9 cellular contexts compared by ENCODE assay signal in genomic region chr6:27811383-27811782, GRCh38.
DNase-seq lines count a peak whose midpoint lies in the region; ATAC-seq and TF ChIP-seq lines count a peak whose summit lies in the region.
"Had no signal": no experiment of that assay in that cellular context is flagged by ENCODE, and none has a peak within 500 bp of the region (broad histone marks: within the 10 kb centered on the region; RNA-seq: fewer than 3 reads in every experiment).

No MANE protein-coding gene starts in this region.

- peak overlapping the region; percentile 78 for H3K4me3 ChIP-seq in CD8-positive, alpha-beta memory T cell (ENCODE audit: low read length)
- H3K4me3 ChIP-seq in LNCaP clone FGC (ENCODE audit: low read depth, low read length) (peak overlapping the region; percentile 75), aorta (ENCODE audit: low read length in 2 of 2) (no peak overlapping the region)

- POLR2A ChIA-PET in CD8-positive, alpha-beta memory T cell (lab: Charles Lee), result interaction anchor here (0.6 to 9.9 kb wide), 10 partner anchors 11 to 1638 kb away, joined by 3 to 245 read pairs (median 52); a partner anchor contains a TSS

- peaks cover 0 to 4% (median 0%) of the 10 kb centered on the region in 5 donors for H3K9me3 Mint-ChIP-seq in CD8-positive, alpha-beta memory T cell
- no peaks in the 10 kb centered on the region for H3K9me3 Mint-ChIP-seq in activated naive CD8-positive, alpha-beta T cell treated with anti-CD3 and anti-CD28 coated beads, Interleukin-2, amount 50 U/mL, for 24 hours
- no peaks in the 10 kb centered on the region for H3K9me3 Mint-ChIP-seq in mesothelial cell of epicardium

- 80 to 81% methylated on average over 2 of the region's 2 CpGs for WGBS in aorta, 2 donors

- H3K27ac ChIP-seq in CD8-positive, alpha-beta memory T cell (ENCODE audit: low read depth, low read length), result peak overlapping the region; percentile 93
- peak overlapping the region in 1 of 2 donors; percentile 37 for H3K27ac ChIP-seq in aorta (ENCODE audit: low read depth in 1 of 2, low read length in 2 of 2)

- H3K36me3 Mint-ChIP-seq in CD8-positive, alpha-beta memory T cell, result peaks cover 0 to 14% (median 0%) of the 10 kb centered on the region in 3 donors
- peaks cover 5% of the 10 kb centered on the region for H3K36me3 Mint-ChIP-seq in activated naive CD8-positive, alpha-beta T cell treated with anti-CD3 and anti-CD28 coated beads, Interleukin-2, amount 50 U/mL, for 24 hours (ENCODE audit: low read depth)
- H3K36me3 Mint-ChIP-seq in mesothelial cell of epicardium, result no peaks in the 10 kb centered on the region

- H3K4me1 ChIP-seq in CD8-positive, alpha-beta memory T cell (ENCODE audit: insufficient read depth, low read length), result peaks cover 43% of the 10 kb centered on the region
- H3K4me1 ChIP-seq in aorta (ENCODE audit: control insufficient read depth in 1 of 2, insufficient read depth in 2 of 2, low read length in 2 of 2), result peaks cover 2% of the 10 kb centered on the region in 2 donors

- H3K27me3 ChIP-seq in CD8-positive, alpha-beta memory T cell (ENCODE audit: insufficient read depth, low read length, poor library complexity, severe bottlenecking), result no peaks in the 10 kb centered on the region
- H3K27me3 ChIP-seq in aorta (ENCODE audit: control insufficient read depth in 1 of 2, insufficient read depth in 2 of 2, low read length in 1 of 2), result peaks cover 0 to 5% of the 10 kb centered on the region in 2 donors

- no peak for ATAC-seq in activated naive CD8-positive, alpha-beta T cell treated with anti-CD3 and anti-CD28 coated beads, Interleukin-2, amount 50 U/mL, for 24 hours
- ATAC-seq in aorta (ENCODE audit: low FRiP score) (no peak), HG02588 (IDR thresholded peaks at IDR 0.05; ENCODE audit: unreplicated experiment) (no peak)

- no peak for DNase-seq in CD8-positive, alpha-beta memory T cell
- DNase-seq in LNCaP clone FGC (ENCODE audit: low read depth) (no peak), mesothelial cell of epicardium (ENCODE audit: low spot score in 2 of 2, unreplicated experiment in 2 of 2) (no peak), aorta (no peak), posterior vena cava (ENCODE audit: low spot score) (no peak)
- no peak for DNase-seq in activated naive CD8-positive, alpha-beta T cell treated with anti-CD3 and anti-CD28 coated beads, Interleukin-2, amount 50 U/mL, for 24 hours
- DNase-seq in stimulated activated naive CD4-positive, alpha-beta T cell (lab: John Stamatoyannopoulos, UW), result no peak
- DNase-seq: posterior cingulate gyrus had no signal

- peak overlapping the region in 7 of 8 donors; percentile 94 to 100 (median 97) for H3K27ac Mint-ChIP-seq in CD8-positive, alpha-beta memory T cell
- H3K27ac Mint-ChIP-seq in activated naive CD8-positive, alpha-beta T cell treated with anti-CD3 and anti-CD28 coated beads, Interleukin-2, amount 50 U/mL, for 24 hours, result peak overlapping the region; percentile 97
- H3K27ac Mint-ChIP-seq in mesothelial cell of epicardium, result peak overlapping the region; percentile 99

- H3K27me3 Mint-ChIP-seq in CD8-positive, alpha-beta memory T cell, result peaks cover 0 to 6% of the 10 kb centered on the region in 2 donors
- no peaks in the 10 kb centered on the region for H3K27me3 Mint-ChIP-seq in activated naive CD8-positive, alpha-beta T cell treated with anti-CD3 and anti-CD28 coated beads, Interleukin-2, amount 50 U/mL, for 24 hours
- H3K27me3 Mint-ChIP-seq in mesothelial cell of epicardium (ENCODE audit: low read depth), result no peaks in the 10 kb centered on the region

- no peaks in the 10 kb centered on the region for H3K36me3 ChIP-seq in CD8-positive, alpha-beta memory T cell (ENCODE audit: insufficient read depth, low read length)
- H3K36me3 ChIP-seq in aorta (ENCODE audit: control insufficient read depth in 1 of 2, insufficient read depth in 2 of 2, low read length in 1 of 2), result no peaks in the 10 kb centered on the region

- TF ChIP-seq CTCF in LNCaP clone FGC (IDR thresholded peaks at IDR 0.05; ENCODE audit: control insufficient read depth, extremely low read depth, insufficient read depth) (no peak), mesothelial cell of epicardium (IDR thresholded peaks at IDR 0.05; ENCODE audit: unreplicated experiment) (no peak)

- intact Hi-C loops in aorta (cut with DNase I), result no loop called here
- intact Hi-C loops in posterior vena cava (cut with DNase I), result no loop called here

- H3K4me3 Mint-ChIP-seq in CD8-positive, alpha-beta memory T cell, result peak overlapping the region in 6 of 7 donors; percentile 85 to 96 (median 94)
- H3K4me3 Mint-ChIP-seq in activated naive CD8-positive, alpha-beta T cell treated with anti-CD3 and anti-CD28 coated beads, Interleukin-2, amount 50 U/mL, for 24 hours, result peak overlapping the region; percentile 92
- H3K4me3 Mint-ChIP-seq in mesothelial cell of epicardium, result peak overlapping the region; percentile 92

- H3K4me1 Mint-ChIP-seq in CD8-positive, alpha-beta memory T cell, result peaks cover 58 to 71% (median 68%) of the 10 kb centered on the region in 3 donors
- H3K4me1 Mint-ChIP-seq in activated naive CD8-positive, alpha-beta T cell treated with anti-CD3 and anti-CD28 coated beads, Interleukin-2, amount 50 U/mL, for 24 hours, result peaks cover 76% of the 10 kb centered on the region
- H3K4me1 Mint-ChIP-seq in mesothelial cell of epicardium, result peaks cover 58% of the 10 kb centered on the region

- CTCF ChIA-PET in CD8-positive, alpha-beta memory T cell (lab: Charles Lee), result interaction anchor here (1.5 to 7.5 kb wide), 7 partner anchors 11 to 84 kb away, joined by 5 to 119 read pairs (median 26); a partner anchor contains a TSS

- no peaks in the 10 kb centered on the region for H3K9me3 ChIP-seq in CD8-positive, alpha-beta memory T cell (ENCODE audit: low read length)
- no peaks in the 10 kb centered on the region for H3K9me3 ChIP-seq in aorta (ENCODE audit: control insufficient read depth, low read length)

Comparison
In these comparisons a context has a peak if more than half of its experiments do, and no peak if none do; other contexts are left out.
1. H3K4me3 ChIP-seq: peak in CD8-positive, alpha-beta memory T cell (single experiment) and LNCaP clone FGC (single experiment); none in aorta (0 of 2).
2. Peak in every context shown above with its lines, with median percentiles within 50 percentile points of each other: H3K27ac Mint-ChIP-seq and H3K4me3 Mint-ChIP-seq.